12 cellular contexts compared by ENCODE assay signal in genomic region chr3:190517696-190518095, GRCh38. TPM values are rescaled to one million over a fixed set of nuclear protein-coding genes. Genes with fewer than 3 reads are reported as not detected.
DNase-seq lines count a peak whose midpoint lies in the region; ATAC-seq, FAIRE-seq and TF ChIP-seq lines count a peak whose summit lies in the region.
"Had no signal": no experiment of that assay in that cellular context is flagged by ENCODE, and none has a peak within 500 bp of the region (broad histone marks: within the 10 kb centered on the region; RNA-seq: fewer than 3 reads in every experiment).

No MANE protein-coding gene starts in this region.

- CTCF ChIA-PET in A549 (lab: Yijun Ruan, JAX): interaction anchor here (0.6 kb wide), 2 partner anchors 179 to 181 kb away, joined by 3 to 4 read pairs; no protein-coding TSS in a partner anchor
- CTCF ChIA-PET in RWPE1 (lab: Yijun Ruan, JAX): interaction anchor here (0.6 to 0.9 kb wide), 4 partner anchors 69 to 183 kb away, joined by 3 to 4 read pairs (median 3); no protein-coding TSS in a partner anchor

- no peaks in the 10 kb centered on the region for H3K36me3 Mint-ChIP-seq in type B pancreatic cell

- H3K27ac Mint-ChIP-seq in type B pancreatic cell: no peak overlapping the region
- H3K27ac Mint-ChIP-seq: endodermal cell had no signal

- DNase-seq in A549 (ENCODE audit: low read depth in 1 of 2, low spot score in 1 of 2) (peak in 1 of 2 experiments; percentile 40), H54 (ENCODE audit: insufficient read length, low spot score) (peak; percentile 45), RWPE1 (ENCODE audit: low spot score) (peak; percentile 54), fibroblast of the aortic adventitia (ENCODE audit: low read depth) (peak; percentile 72), type B pancreatic cell (ENCODE audit: extremely low spot score, unreplicated experiment) (no peak)
- DNase-seq in activated CD4-positive, alpha-beta T cell treated with anti-CD3 and anti-CD28 coated beads, Interleukin-2, amount 50 U/mL, for 48 hours: no peak
- DNase-seq: activated T-cell treated with anti-CD3 and anti-CD28 coated beads for 4 hours, anterior cingulate cortex, endodermal cell, transverse colon had no signal

- FAIRE-seq in A549 (lab: Jason Lieb, UNC): no peak
- peak; percentile 95 for FAIRE-seq in H54 (lab: Jason Lieb, UNC)

- peak overlapping the region; percentile 51 to 67; a peak in 5 of 6 replicates for H3K27ac ChIP-seq in A549
- H3K27ac ChIP-seq in RWPE1: no peak overlapping the region; the same call in 1 of the 2 replicates
- H3K27ac ChIP-seq: transverse colon had no signal

- no peaks in the 10 kb centered on the region for H3K9me3 Mint-ChIP-seq in type B pancreatic cell

- H3K4me1 ChIP-seq in A549: peaks cover 48% of the 10 kb centered on the region

- peaks cover 29% of the 10 kb centered on the region for H3K27me3 Mint-ChIP-seq in type B pancreatic cell

- no peak overlapping the region for H3K4me3 ChIP-seq in A549
- H3K4me3 ChIP-seq in fibroblast of the aortic adventitia (ENCODE audit: low read depth, low read length): peak overlapping the region; percentile 9
- H3K4me3 ChIP-seq: transverse colon had no signal

- peak overlapping the region; percentile 86 for H3K4me2 ChIP-seq in A549

- ATAC-seq in A549 (no peak), HG03196 (IDR thresholded peaks at IDR 0.05; ENCODE audit: unreplicated experiment) (no peak), GM19455 (IDR thresholded peaks at IDR 0.05; ENCODE audit: unreplicated experiment) (no peak)

- no peak overlapping the region for H3K4me3 Mint-ChIP-seq in type B pancreatic cell
- H3K4me3 Mint-ChIP-seq: endodermal cell had no signal

- no peak for TF ChIP-seq CTCF in A549 (IDR thresholded peaks at IDR 0.05)
- no peak for TF ChIP-seq CTCF in RWPE1 (conservative IDR thresholded peaks at IDR 0.05; ENCODE audit: low read depth)
- TF ChIP-seq CTCF in fibroblast of the aortic adventitia (IDR thresholded peaks at IDR 0.05; ENCODE audit: insufficient read depth, low read length): no peak
- no peak for TF ChIP-seq CTCF in type B pancreatic cell (conservative IDR thresholded peaks at IDR 0.05)

- TF ChIP-seq POLR2A in A549 (IDR thresholded peaks at IDR 0.05; ENCODE audit: low read length): no peak
- no peak for TF ChIP-seq POLR2A in H54 (IDR thresholded peaks at IDR 0.05; ENCODE audit: low read depth, low read length)

- H3K4me1 Mint-ChIP-seq in type B pancreatic cell (ENCODE audit: unreplicated experiment): peaks cover 5% of the 10 kb centered on the region

- POLR2A ChIA-PET in A549 (lab: Yijun Ruan, JAX): no interaction called here
- POLR2A ChIA-PET in RWPE1 (lab: Yijun Ruan, JAX; ENCODE audit: low non-redundant PET): no interaction called here

- TF ChIP-seq EP300 in A549 (IDR thresholded peaks at IDR 0.05): no peak

- WGBS in A549 (ENCODE audit: missing lambda C conversion rate): 51% methylated on average over 3 of the region's 3 CpGs

- no peaks in the 10 kb centered on the region for H3K9me3 ChIP-seq in A549
- H3K9me3 ChIP-seq: transverse colon had no signal

- TF ChIP-seq RAD21 in A549 (conservative IDR thresholded peaks at IDR 0.05 in 1 of 2, IDR thresholded peaks at IDR 0.05 in 1 of 2): peak in 1 of 2 experiments; percentile 30; a peak in 1 of 5 replicates

TF ChIP-seq in A549, 52 proteins besides CTCF, POLR2A, EP300 and RAD21:
- TF ChIP-seq CBX8 (IDR thresholded peaks at IDR 0.05) (no peak), FOSL2 (IDR thresholded peaks at IDR 0.05) (no peak), FOSL2 (CRISPR knock-in tag; IDR thresholded peaks at IDR 0.05) (peak; percentile 61), FOSB (CRISPR knock-in tag; IDR thresholded peaks at IDR 0.05) (no peak), SMC3 (IDR thresholded peaks at IDR 0.05) (0 out of 3 replicates have a peak, but pooled peaks have one; percentile 14), ZNF302 (CRISPR knock-in tag; IDR thresholded peaks at IDR 0.05) (no peak), CHD4 (IDR thresholded peaks at IDR 0.05; ENCODE audit: borderline replicate concordance) (no peak), ZSCAN20 (CRISPR knock-in tag; IDR thresholded peaks at IDR 0.05) (no peak), MAZ (IDR thresholded peaks at IDR 0.05; ENCODE audit: borderline replicate concordance, low read depth, low read length) (no peak), BHLHE40 (IDR thresholded peaks at IDR 0.05; ENCODE audit: low read depth, low read length) (no peak), JUNB (IDR thresholded peaks at IDR 0.05) (peak; percentile 48; the same call in 1 of the 2 replicates), RNF2 (IDR thresholded peaks at IDR 0.05; ENCODE audit: borderline replicate concordance, low read depth) (no peak), CEBPB (IDR thresholded peaks at IDR 0.05) (peak; percentile 52 to 55; a peak in 2 of 4 replicates), HDAC2 (IDR thresholded peaks at IDR 0.05) (no peak)
- TF ChIP-seq, protein P1, sequence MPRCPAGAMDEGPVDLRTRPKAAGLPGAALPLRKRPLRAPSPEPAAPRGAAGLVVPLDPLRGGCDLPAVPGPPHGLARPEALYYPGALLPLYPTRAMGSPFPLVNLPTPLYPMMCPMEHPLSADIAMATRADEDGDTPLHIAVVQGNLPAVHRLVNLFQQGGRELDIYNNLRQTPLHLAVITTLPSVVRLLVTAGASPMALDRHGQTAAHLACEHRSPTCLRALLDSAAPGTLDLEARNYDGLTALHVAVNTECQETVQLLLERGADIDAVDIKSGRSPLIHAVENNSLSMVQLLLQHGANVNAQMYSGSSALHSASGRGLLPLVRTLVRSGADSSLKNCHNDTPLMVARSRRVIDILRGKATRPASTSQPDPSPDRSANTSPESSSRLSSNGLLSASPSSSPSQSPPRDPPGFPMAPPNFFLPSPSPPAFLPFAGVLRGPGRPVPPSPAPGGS (IDR thresholded peaks at IDR 0.05): no peak

RNA-seq across cellular contexts. Expression of gene IL1RAP, which starts 3.8 kb away (rescaled TPM):
- polyA plus RNA-seq in A549 (2011; rRNA removed) (18.3 and 18.5 TPM in 2 replicates), A549 (2017; fragmentation: RNase III; extraction: RNeasy Plus Mini Kit Qiagen cat#74134 plus additional on column Dnase treatment) (3.9 to 4.6 TPM (median 4.6 TPM) in 3 replicates)
- 4.2 and 5.0 TPM in 2 replicates for polyA plus RNA-seq in A549 (2012; cell fraction: cytosol; rRNA removed)
- 2.3 and 6.2 TPM in 2 replicates for polyA plus RNA-seq in A549 (2012; cell fraction: nucleus; rRNA removed)
- 38.7 and 39.1 TPM in 2 replicates for polyA minus RNA-seq in A549 (2011; rRNA and poly(A)+ RNA removed)
- total RNA-seq in fibroblast of the aortic adventitia (ENCODE audit: low replicate concordance) (8.1 and 14.6 TPM in 2 replicates), type B pancreatic cell (ENCODE audit: low replicate concordance) (8.2 and 14.8 TPM in 2 replicates)

Comparison
In these comparisons a context has a peak if more than half of its experiments do, and no peak if none do; other contexts are left out.
1. DNase-seq: peak in H54 (single experiment), RWPE1 (single experiment) and fibroblast of the aortic adventitia (single experiment); none in type B pancreatic cell (single experiment) and activated CD4-positive, alpha-beta T cell treated with anti-CD3 and anti-CD28 coated beads, Interleukin-2, amount 50 U/mL, for 48 hours (0 of 2).